ENCODE assay signal across 15 cellular contexts in the genomic region with DNA sequence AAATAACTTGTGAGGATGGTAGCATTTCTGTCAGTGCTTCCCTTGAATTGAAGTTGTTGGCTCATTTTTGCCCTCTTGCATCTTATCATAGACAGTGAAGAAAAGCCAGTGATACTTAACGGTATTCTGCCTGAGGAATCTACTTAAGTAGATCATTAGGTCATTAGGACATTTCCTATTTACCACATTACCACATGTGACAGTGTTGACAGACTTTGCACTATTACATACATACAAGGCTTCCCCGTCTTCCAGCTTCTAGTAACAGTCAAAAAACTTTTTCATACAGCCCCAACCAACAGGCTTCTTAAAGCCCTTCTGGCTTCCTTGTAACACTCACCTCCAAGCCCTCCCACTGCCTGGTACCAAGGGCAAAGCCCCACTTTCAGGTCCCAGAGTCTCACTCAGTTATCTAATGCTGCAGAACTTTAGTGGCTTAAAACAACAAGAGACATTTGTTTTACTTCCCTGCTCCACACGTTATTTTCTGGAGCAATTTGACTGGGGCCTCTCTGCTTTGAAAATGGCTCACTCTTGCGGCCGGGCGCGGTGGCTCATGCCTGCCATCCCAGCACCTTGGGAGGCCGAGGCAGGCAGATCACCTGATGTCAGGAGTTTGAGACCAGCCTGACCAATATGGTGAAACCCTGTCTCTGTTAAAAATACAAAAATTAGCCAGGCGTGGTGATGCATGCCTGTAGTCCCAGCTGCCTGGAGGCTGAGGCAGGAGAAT. TPM values are rescaled to one million over a fixed set of nuclear protein-coding genes. Genes with fewer than 3 reads are reported as not detected.
A peak's percentile ranks its signal among the peaks of the same experiment; 100 is the strongest.
DNase-seq lines count a peak whose midpoint lies in the region; ATAC-seq and TF ChIP-seq lines count a peak whose summit lies in the region.
"Had no signal": no experiment of that assay in that cellular context is flagged by ENCODE, and none has a peak within 500 bp of the region (broad histone marks: within the 10 kb centered on the region; RNA-seq: fewer than 3 reads in every experiment).

No MANE protein-coding gene starts in this region.

- no peak overlapping the region for H2AFZ ChIP-seq in mesenchymal stem cell (ENCODE audit: low read depth, low read length)
- H2AFZ ChIP-seq: GM23338 had no signal

- intact Hi-C loops in esophagus muscularis mucosa (cut with DNase I), result no loop called here
- intact Hi-C loops in upper lobe of right lung (cut with DNase I), result no loop called here

- H2BK5ac ChIP-seq in mesenchymal stem cell (ENCODE audit: low read depth, low read length, poor library complexity, severe bottlenecking), result no peak overlapping the region

- no peak overlapping the region for H3K27ac ChIP-seq in esophagus muscularis mucosa (replicated peaks in 1 of 4)
- H3K27ac ChIP-seq in mesenchymal stem cell (ENCODE audit: low read length, poor library complexity, severe bottlenecking), result no peak overlapping the region
- H3K27ac ChIP-seq in upper lobe of right lung, result no peak overlapping the region
- H3K27ac ChIP-seq: 22Rv1 had no signal

- no peak overlapping the region for H3K14ac ChIP-seq in mesenchymal stem cell (ENCODE audit: low read length in 2 of 2)

- no peak overlapping the region for H3K4me3 ChIP-seq in esophagus muscularis mucosa
- H3K4me3 ChIP-seq in mesenchymal stem cell (ENCODE audit: insufficient read depth in 1 of 2, low read depth in 1 of 2, low read length in 2 of 2), result no peak overlapping the region
- H3K4me3 ChIP-seq in upper lobe of right lung, result no peak overlapping the region
- H3K4me3 ChIP-seq: GM12878, GM23338 had no signal

- H3K27me3 Mint-ChIP-seq in activated naive CD4-positive, alpha-beta T cell treated with anti-CD3 and anti-CD28 coated beads, Interleukin-2, amount 50 U/mL, for 24 hours, result no peaks in the 10 kb centered on the region
- no peaks in the 10 kb centered on the region for H3K27me3 Mint-ChIP-seq in activated naive CD4-positive, alpha-beta T cell treated with anti-CD3 and anti-CD28 coated beads, Interleukin-2, amount 10 ng/mL, durations not matched to agents 7 days and 5 days
- H3K27me3 Mint-ChIP-seq in glutamatergic neuron (ENCODE audit: unreplicated experiment), result peaks cover 3% of the 10 kb centered on the region

- no peak overlapping the region for H2AK5ac ChIP-seq in mesenchymal stem cell (ENCODE audit: low read length, severe bottlenecking)

- no peak overlapping the region for H2BK12ac ChIP-seq in mesenchymal stem cell (ENCODE audit: low read length in 2 of 2)

- H3K18ac ChIP-seq in mesenchymal stem cell (ENCODE audit: low read depth in 1 of 2, low read length in 2 of 2), result no peak overlapping the region

- in situ Hi-C loops in KBM-7 (cut with MboI; ENCODE audit: low pct_unique_long_range_greater_than_20kb, low sequenced_read_pairs), result loop anchor here (25.0 kb wide), 1 partner anchor 620 kb away; the partner anchor contains the start of gene CHSY1

- no peak for TF ChIP-seq POLR2A in esophagus muscularis mucosa (IDR thresholded peaks at IDR 0.05; ENCODE audit: low read depth)

- H3K4me1 ChIP-seq in esophagus muscularis mucosa, result peaks cover 0 to 24% (median 19%) of the 10 kb centered on the region in 4 donors
- H3K4me1 ChIP-seq in mesenchymal stem cell (ENCODE audit: control insufficient read depth, insufficient read depth, low read depth, low read length), result no peaks in the 10 kb centered on the region
- H3K4me1 ChIP-seq in upper lobe of right lung, result peaks cover 4% of the 10 kb centered on the region

- H3K4me3 Mint-ChIP-seq in activated naive CD4-positive, alpha-beta T cell treated with anti-CD3 and anti-CD28 coated beads, Interleukin-2, amount 50 U/mL, for 24 hours, result no peak overlapping the region
- H3K4me3 Mint-ChIP-seq in activated naive CD4-positive, alpha-beta T cell treated with anti-CD3 and anti-CD28 coated beads, Interleukin-2, amount 10 ng/mL, durations not matched to agents 7 days and 5 days, result no peak overlapping the region
- H3K4me3 Mint-ChIP-seq in glutamatergic neuron (ENCODE audit: unreplicated experiment), result no peak overlapping the region
- H3K4me3 Mint-ChIP-seq: GM23338 had no signal

- 96% methylated on average over 9 of the region's 9 CpGs for WGBS in esophagus muscularis mucosa
- WGBS in mesenchymal stem cell, result 76% methylated on average over 9 of the region's 9 CpGs

- no peak overlapping the region for H2BK15ac ChIP-seq in mesenchymal stem cell (ENCODE audit: low read depth, poor library complexity, severe bottlenecking)

- H3K36me3 ChIP-seq in esophagus muscularis mucosa (no peaks in the 10 kb centered on the region), mesenchymal stem cell (ENCODE audit: control insufficient read depth in 1 of 2, insufficient read depth in 2 of 2, low read depth in 1 of 2, low read length in 2 of 2) (no peaks in the 10 kb centered on the region), upper lobe of right lung (no peaks in the 10 kb centered on the region)

- H3K4ac ChIP-seq in mesenchymal stem cell (ENCODE audit: low read depth in 1 of 2, low read length in 2 of 2), result no peak overlapping the region

- H3K9ac ChIP-seq in mesenchymal stem cell (ENCODE audit: low read length), result no peak overlapping the region

- TF ChIP-seq EP300 in esophagus muscularis mucosa (IDR thresholded peaks at IDR 0.05), result no peak

- H3K27me3 ChIP-seq in esophagus muscularis mucosa (no peaks in the 10 kb centered on the region), mesenchymal stem cell (ENCODE audit: control insufficient read depth in 1 of 2, insufficient read depth in 1 of 2, low read length in 2 of 2) (no peaks in the 10 kb centered on the region), upper lobe of right lung (no peaks in the 10 kb centered on the region)

- CTCF ChIA-PET in activated naive CD4-positive, alpha-beta T cell treated with anti-CD3 and anti-CD28 coated beads, Interleukin-2, amount 10 ng/mL, durations not matched to agents 7 days and 5 days (lab: Charles Lee), result interaction anchor here (1.1 to 1.2 kb wide), 2 partner anchors 17 to 365 kb away, joined by 3 read pairs; no protein-coding TSS in a partner anchor

- H4K8ac ChIP-seq in mesenchymal stem cell (ENCODE audit: low read length), result no peak overlapping the region

- TF ChIP-seq CTCF in esophagus muscularis mucosa (IDR thresholded peaks at IDR 0.05) (no peak), upper lobe of right lung (IDR thresholded peaks at IDR 0.05) (no peak), glutamatergic neuron (IDR thresholded peaks at IDR 0.05; ENCODE audit: partially characterized antibody, unreplicated experiment) (no peak)

- H3K4me1 Mint-ChIP-seq in activated naive CD4-positive, alpha-beta T cell treated with anti-CD3 and anti-CD28 coated beads, Interleukin-2, amount 50 U/mL, for 24 hours, result peaks cover 61% of the 10 kb centered on the region
- H3K4me1 Mint-ChIP-seq in activated naive CD4-positive, alpha-beta T cell treated with anti-CD3 and anti-CD28 coated beads, Interleukin-2, amount 10 ng/mL, durations not matched to agents 7 days and 5 days, result no peaks in the 10 kb centered on the region
- no peaks in the 10 kb centered on the region for H3K4me1 Mint-ChIP-seq in glutamatergic neuron (ENCODE audit: low read depth, unreplicated experiment)

- no peaks in the 10 kb centered on the region for H3K9me3 ChIP-seq in esophagus muscularis mucosa
- H3K9me3 ChIP-seq in mesenchymal stem cell (ENCODE audit: control insufficient read depth, low read length), result no peaks in the 10 kb centered on the region
- H3K9me3 ChIP-seq in upper lobe of right lung, result no peaks in the 10 kb centered on the region

- H3K27ac Mint-ChIP-seq in activated naive CD4-positive, alpha-beta T cell treated with anti-CD3 and anti-CD28 coated beads, Interleukin-2, amount 50 U/mL, for 24 hours, result peak overlapping the region; percentile 59
- no peak overlapping the region for H3K27ac Mint-ChIP-seq in activated naive CD4-positive, alpha-beta T cell treated with anti-CD3 and anti-CD28 coated beads, Interleukin-2, amount 10 ng/mL, durations not matched to agents 7 days and 5 days
- H3K27ac Mint-ChIP-seq in glutamatergic neuron (ENCODE audit: unreplicated experiment), result no peak overlapping the region
- H3K27ac Mint-ChIP-seq: GM23338 had no signal

- peaks cover 4% of the 10 kb centered on the region for H3K36me3 Mint-ChIP-seq in activated naive CD4-positive, alpha-beta T cell treated with anti-CD3 and anti-CD28 coated beads, Interleukin-2, amount 50 U/mL, for 24 hours
- H3K36me3 Mint-ChIP-seq in activated naive CD4-positive, alpha-beta T cell treated with anti-CD3 and anti-CD28 coated beads, Interleukin-2, amount 10 ng/mL, durations not matched to agents 7 days and 5 days, result no peaks in the 10 kb centered on the region
- H3K36me3 Mint-ChIP-seq in glutamatergic neuron (ENCODE audit: unreplicated experiment), result no peaks in the 10 kb centered on the region

- ATAC-seq in upper lobe of right lung (peak; percentile 68), HG02885 (IDR thresholded peaks at IDR 0.05; ENCODE audit: poor library complexity, unreplicated experiment) (no peak)
- ATAC-seq: GM12878, GM23338 had no signal

- H3K9me3 Mint-ChIP-seq in activated naive CD4-positive, alpha-beta T cell treated with anti-CD3 and anti-CD28 coated beads, Interleukin-2, amount 50 U/mL, for 24 hours, result no peaks in the 10 kb centered on the region
- no peaks in the 10 kb centered on the region for H3K9me3 Mint-ChIP-seq in activated naive CD4-positive, alpha-beta T cell treated with anti-CD3 and anti-CD28 coated beads, Interleukin-2, amount 10 ng/mL, durations not matched to agents 7 days and 5 days
- no peaks in the 10 kb centered on the region for H3K9me3 Mint-ChIP-seq in glutamatergic neuron (ENCODE audit: unreplicated experiment)
- H3K9me3 Mint-ChIP-seq: GM23338 had no signal

- no peak overlapping the region for H3K4me2 ChIP-seq in mesenchymal stem cell (ENCODE audit: low read length, poor library complexity, severe bottlenecking)
- H3K4me2 ChIP-seq: GM23338 had no signal

- peaks cover 27% of the 10 kb centered on the region for H3K79me1 ChIP-seq in mesenchymal stem cell (replicated peaks; ENCODE audit: low read length, poor library complexity, severe bottlenecking)

- no peak for DNase-seq in activated naive CD4-positive, alpha-beta T cell treated with anti-CD3 and anti-CD28 coated beads, Interleukin-2, amount 10 ng/mL, durations not matched to agents 7 days and 5 days
- peak; percentile 55 for DNase-seq in esophagus muscularis mucosa (ENCODE audit: extremely low spot score)
- DNase-seq in mesenchymal stem cell, result peak; percentile 32
- no peak for DNase-seq in upper lobe of right lung
- no peak for DNase-seq in KBM-7
- DNase-seq in glutamatergic neuron, result no peak
- DNase-seq: Calu3, DMS 273 treated with DMSO at 0.1 percent for 48 hours, DMS79, H7 had no signal

- H3K23ac ChIP-seq in mesenchymal stem cell (ENCODE audit: low read length in 2 of 2), result no peak overlapping the region

- H4K91ac ChIP-seq in mesenchymal stem cell (ENCODE audit: low read length), result no peak overlapping the region

- H2BK120ac ChIP-seq in mesenchymal stem cell (ENCODE audit: low read depth, low read length), result no peak overlapping the region

RNA-seq across cellular contexts. Expression of gene ASB7, which starts 40.0 kb away (rescaled TPM):
- 10 to 100 TPM; 12.8 to 13.8 (median 13.4) TPM for total RNA-seq in esophagus muscularis mucosa
- 5.8 TPM for polyA plus RNA-seq in mesenchymal stem cell (2013, experiment 1 of 2)
- polyA plus RNA-seq in mesenchymal stem cell (2013, experiment 2 of 2), result 6.4 TPM
- 13.1 TPM for total RNA-seq in upper lobe of right lung
- 14.5 TPM for total RNA-seq in glutamatergic neuron (ENCODE audit: unreplicated experiment)

RNA-seq across cellular contexts. Expression of gene LINS1, which starts 40.4 kb away (rescaled TPM):
- total RNA-seq in esophagus muscularis mucosa (10 to 100 TPM; 11.7 to 33.0 (median 17.6) TPM), upper lobe of right lung (18.6 TPM), glutamatergic neuron (ENCODE audit: unreplicated experiment) (15.0 TPM)
- 5.8 TPM for polyA plus RNA-seq in mesenchymal stem cell (2013, experiment 1 of 2)
- 7.2 TPM for polyA plus RNA-seq in mesenchymal stem cell (2013, experiment 2 of 2)

Comparison
In these comparisons a context has a peak if more than half of its experiments do, and no peak if none do; other contexts are left out.
1. DNase-seq: peak in esophagus muscularis mucosa (single experiment) and mesenchymal stem cell (single experiment); none in activated naive CD4-positive, alpha-beta T cell treated with anti-CD3 and anti-CD28 coated beads, Interleukin-2, amount 10 ng/mL, durations not matched to agents 7 days and 5 days (single experiment), upper lobe of right lung (single experiment), KBM-7 (single experiment) and glutamatergic neuron (single experiment).